ENCODE assay signal across 7 cellular contexts in genomic region chr6:146542881-146543210, GRCh38. TPM values are rescaled to one million over a fixed set of nuclear protein-coding genes. Genes with fewer than 3 reads are reported as not detected.
A peak's percentile ranks its signal among the peaks of the same experiment; 100 is the strongest.
DNase-seq lines count a peak whose midpoint lies in the region; ATAC-seq and TF ChIP-seq lines count a peak whose summit lies in the region.

No MANE protein-coding gene starts in this region.

- H3K27me3 ChIP-seq in body of pancreas (no peaks in the 10 kb centered on the region), kidney epithelial cell (ENCODE audit: control insufficient read depth, insufficient read depth, low read length) (no peaks in the 10 kb centered on the region), spleen (replicated peaks in 1 of 7) (peaks cover 0 to 26% (median 4%) of the 10 kb centered on the region in 7 donors)

- peak overlapping the region; percentile 85 to 94 (median 91) for H3K27ac ChIP-seq in body of pancreas
- H3K27ac ChIP-seq in spleen: peak overlapping the region; percentile 81 to 98 (median 96)

- TF ChIP-seq POLR2A in body of pancreas (IDR thresholded peaks at IDR 0.05) (no peak), spleen (IDR thresholded peaks at IDR 0.05) (no peak)

- DNase-seq in LoVo (ENCODE audit: low spot score): peak; percentile 5
- DNase-seq in body of pancreas: peak in 1 of 4 donors; percentile 24
- no peak for DNase-seq in kidney epithelial cell (ENCODE audit: low read depth)
- no peak for DNase-seq in spleen
- DNase-seq in NCI-H82 (lab: John Stamatoyannopoulos, UW): no peak

- H3K4me1 ChIP-seq in body of pancreas: peaks cover 31% of the 10 kb centered on the region
- peaks cover 0 to 41% (median 15%) of the 10 kb centered on the region in 6 donors for H3K4me1 ChIP-seq in spleen

- H3K9me3 ChIP-seq in body of pancreas: no peaks in the 10 kb centered on the region
- no peaks in the 10 kb centered on the region for H3K9me3 ChIP-seq in spleen

- no peak for ATAC-seq in body of pancreas
- no peak for ATAC-seq in GM21367 (IDR thresholded peaks at IDR 0.05; ENCODE audit: unreplicated experiment)
- no peak for ATAC-seq in GM19035 (IDR thresholded peaks at IDR 0.05; ENCODE audit: unreplicated experiment)

- TF ChIP-seq CTCF in body of pancreas (IDR thresholded peaks at IDR 0.05) (no peak), kidney epithelial cell (IDR thresholded peaks at IDR 0.05; ENCODE audit: insufficient read depth, low read length, poor library complexity, severe bottlenecking) (no peak), spleen (IDR thresholded peaks at IDR 0.05 in 8 of 11, conservative IDR thresholded peaks at IDR 0.05 in 3 of 11) (no peak)

- no peaks in the 10 kb centered on the region for H3K36me3 ChIP-seq in body of pancreas (replicated peaks in 1 of 2; ENCODE audit: insufficient read depth in 1 of 2, low read depth in 2 of 2)
- no peaks in the 10 kb centered on the region for H3K36me3 ChIP-seq in kidney epithelial cell (ENCODE audit: control insufficient read depth, insufficient read depth, low read length)
- no peaks in the 10 kb centered on the region for H3K36me3 ChIP-seq in spleen

- H3K4me3 ChIP-seq in body of pancreas (peak overlapping the region in 1 of 2 donors; percentile 15), kidney epithelial cell (ENCODE audit: low read depth, low read length) (peak overlapping the region; percentile 61), spleen (peak overlapping the region in 6 of 8 donors; percentile 26 to 77 (median 60))

- WGBS in body of pancreas, 2 donors: 55 to 59% methylated on average over 9 of the region's 9 CpGs
- 55 to 64% (median 60%) methylated on average over 9 of the region's 9 CpGs for WGBS in spleen, 5 donors

- intact Hi-C loops in body of pancreas (cut with DNase I): no loop called here
- intact Hi-C loops in spleen (cut with DNase I; ENCODE audit: low total_unique reads): no loop called here

RNA-seq across cellular contexts. Expression of gene RAB32, which starts 0.8 kb away (rescaled TPM):
- 10 to 100 TPM in 1 of 2 donors, 1 to 10 TPM in 1; 7.3 to 17.9 TPM for total RNA-seq in body of pancreas
- total RNA-seq in kidney epithelial cell: 131 and 146 TPM in 2 replicates
- 10 to 100 TPM; 39.3 to 88.6 (median 51.3) TPM for total RNA-seq in spleen
- polyA plus RNA-seq in spleen: 10 to 100 TPM; 20.1 to 69.0 (median 35.6) TPM

RNA-seq across cellular contexts. Expression of gene ADGB, which starts 55.9 kb away (rescaled TPM):
- total RNA-seq in body of pancreas: not detected
- not detected in 2 replicates for total RNA-seq in kidney epithelial cell
- total RNA-seq in spleen: under 1 TPM in 2 of 7 donors, not detected in 5; 0.28 to 0.52 TPM
- not detected for polyA plus RNA-seq in spleen
